Comparison of ENCODE assay signal across 12 cellular contexts in the genomic region with DNA sequence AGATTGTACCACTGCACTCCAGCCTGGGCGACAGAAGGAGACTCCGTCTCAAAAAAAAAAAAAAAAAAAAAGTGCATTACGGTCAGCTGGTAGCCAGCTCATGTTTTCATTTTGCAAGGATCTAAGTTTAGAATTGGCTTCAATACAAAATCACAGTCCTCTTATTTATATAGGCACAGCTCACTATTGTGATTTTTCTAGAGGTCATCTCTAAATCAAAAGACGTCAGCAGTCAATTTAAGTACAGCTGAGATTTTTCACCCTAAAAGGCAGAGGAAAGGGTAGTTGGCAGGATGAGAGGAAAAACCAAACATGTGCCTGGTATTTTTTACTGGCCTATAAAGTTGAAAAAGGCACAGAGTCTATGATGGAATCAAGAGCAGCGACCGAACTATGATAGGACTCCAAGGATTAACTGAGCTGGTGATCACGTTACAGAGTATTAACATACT. TPM values are rescaled to one million over a fixed set of nuclear protein-coding genes. Genes with fewer than 3 reads are reported as not detected.
DNase-seq lines count a peak whose midpoint lies in the region; ATAC-seq and TF ChIP-seq lines count a peak whose summit lies in the region.
"Had no signal": no experiment of that assay in that cellular context is flagged by ENCODE, and none has a peak within 500 bp of the region (broad histone marks: within the 10 kb centered on the region; RNA-seq: fewer than 3 reads in every experiment).

No MANE protein-coding gene starts in this region.

- H4K20me1 ChIP-seq in MM.1S (ENCODE audit: insufficient read depth, low read length): no peaks in the 10 kb centered on the region

- H2AFZ ChIP-seq in MM.1S (ENCODE audit: low read length): no peak overlapping the region
- H2AFZ ChIP-seq: GM23338 had no signal

- TF ChIP-seq CTCF in MM.1S (IDR thresholded peaks at IDR 0.05; ENCODE audit: low read length): no peak

- no peaks in the 10 kb centered on the region for H3K4me1 Mint-ChIP-seq in activated T-cell treated with anti-CD3 and anti-CD28 coated beads, Interleukin-2, amount 50 U/mL, for 72 hours (ENCODE audit: low read depth)
- H3K4me1 Mint-ChIP-seq in activated T-cell treated with anti-CD3 and anti-CD28 coated beads, Interleukin-2, amount 50 U/mL, for 4 hours (ENCODE audit: low read depth): no peaks in the 10 kb centered on the region
- H3K4me1 Mint-ChIP-seq: natural killer cell had no signal

- intact Hi-C loops in sciatic nerve (cut with DNase I): no loop called here

- no peaks in the 10 kb centered on the region for H3K36me3 Mint-ChIP-seq in activated T-cell treated with anti-CD3 and anti-CD28 coated beads, Interleukin-2, amount 50 U/mL, for 72 hours (ENCODE audit: insufficient read depth in 2 of 2)
- no peaks in the 10 kb centered on the region for H3K36me3 Mint-ChIP-seq in activated T-cell treated with anti-CD3 and anti-CD28 coated beads, Interleukin-2, amount 50 U/mL, for 4 hours (ENCODE audit: insufficient read depth)
- H3K36me3 Mint-ChIP-seq: natural killer cell had no signal

- H3K4me2 ChIP-seq in MM.1S (ENCODE audit: low read depth, low read length): no peak overlapping the region
- H3K4me2 ChIP-seq: GM23338 had no signal

- no peak overlapping the region for H3K27ac Mint-ChIP-seq in activated T-cell treated with anti-CD3 and anti-CD28 coated beads, Interleukin-2, amount 50 U/mL, for 72 hours
- H3K27ac Mint-ChIP-seq: GM23338, natural killer cell had no signal

- no peak overlapping the region for H3K9ac ChIP-seq in MM.1S (ENCODE audit: low read length)

- no peaks in the 10 kb centered on the region for H3K27me3 ChIP-seq in MM.1S (replicated peaks; ENCODE audit: insufficient read depth, low read length)

- no peak overlapping the region for H3K4me3 ChIP-seq in MM.1S (ENCODE audit: low read length)
- H3K4me3 ChIP-seq: GM23338 had no signal

- peaks cover 15% of the 10 kb centered on the region for H3K4me1 ChIP-seq in MM.1S (ENCODE audit: low read length)

- no peak overlapping the region for H3K27ac ChIP-seq in MM.1S (ENCODE audit: low read length)

- no peaks in the 10 kb centered on the region for H3K36me3 ChIP-seq in MM.1S (replicated peaks; ENCODE audit: insufficient read depth, low read length)

- DNase-seq in EH (ENCODE audit: low read depth) (peak; percentile 99), fibroblast of the conjunctiva (ENCODE audit: low read depth) (peak; percentile 79), sciatic nerve (ENCODE audit: low spot score) (no peak), MM.1S (no peak), NCI-H128 (lab: John Stamatoyannopoulos, UW; ENCODE audit: unreplicated experiment) (no peak)
- no peak for DNase-seq in activated T-cell treated with anti-CD3 and anti-CD28 coated beads, Interleukin-2, amount 50 U/mL, for 72 hours
- DNase-seq in activated T-cell treated with anti-CD3 and anti-CD28 coated beads, Interleukin-2, amount 50 U/mL, for 4 hours: no peak
- DNase-seq: activated T-cell treated with anti-CD3 and anti-CD28 coated beads, Interleukin-2, amount 50 U/mL, for 1 hour; cortex of kidney; natural killer cell had no signal

- no peaks in the 10 kb centered on the region for H3K9me3 ChIP-seq in MM.1S (replicated peaks; ENCODE audit: insufficient read depth, low read length)

- H3F3A ChIP-seq in MM.1S (ENCODE audit: insufficient read depth, low read length): peaks cover 6% of the 10 kb centered on the region; the same call in 1 of the 2 replicates

- no peaks in the 10 kb centered on the region for H3K9me2 ChIP-seq in MM.1S (replicated peaks; ENCODE audit: insufficient read depth, low read length)

- H3K9me3 Mint-ChIP-seq in activated T-cell treated with anti-CD3 and anti-CD28 coated beads, Interleukin-2, amount 50 U/mL, for 72 hours: no peaks in the 10 kb centered on the region
- no peaks in the 10 kb centered on the region for H3K9me3 Mint-ChIP-seq in activated T-cell treated with anti-CD3 and anti-CD28 coated beads, Interleukin-2, amount 50 U/mL, for 4 hours
- H3K9me3 Mint-ChIP-seq: GM23338, natural killer cell had no signal

- no peaks in the 10 kb centered on the region for H3K79me2 ChIP-seq in MM.1S (ENCODE audit: low read length)

- H3K4me3 Mint-ChIP-seq in activated T-cell treated with anti-CD3 and anti-CD28 coated beads, Interleukin-2, amount 50 U/mL, for 72 hours: no peak overlapping the region
- H3K4me3 Mint-ChIP-seq in activated T-cell treated with anti-CD3 and anti-CD28 coated beads, Interleukin-2, amount 50 U/mL, for 4 hours: no peak overlapping the region
- H3K4me3 Mint-ChIP-seq: GM23338, natural killer cell had no signal

- ATAC-seq in SK-N-SH treated with all-trans-retinoic acid at 6 μM for 48 hours (peak; percentile 94), sciatic nerve (peak; percentile 79)
- ATAC-seq in activated T-cell treated with anti-CD3 and anti-CD28 coated beads, Interleukin-2, amount 50 U/mL, for 72 hours (replicated peaks in 1 of 2): no peak
- ATAC-seq in activated T-cell treated with anti-CD3 and anti-CD28 coated beads, Interleukin-2, amount 50 U/mL, for 4 hours: no peak
- ATAC-seq: natural killer cell had no signal

- H3K27me3 Mint-ChIP-seq in activated T-cell treated with anti-CD3 and anti-CD28 coated beads, Interleukin-2, amount 50 U/mL, for 72 hours (ENCODE audit: low read depth): peaks cover 34% of the 10 kb centered on the region
- H3K27me3 Mint-ChIP-seq in activated T-cell treated with anti-CD3 and anti-CD28 coated beads, Interleukin-2, amount 50 U/mL, for 4 hours (ENCODE audit: low read depth): peaks cover 13% of the 10 kb centered on the region

TF ChIP-seq in SK-N-SH treated with all-trans-retinoic acid at 6 μM for 48 hours, 23 proteins besides CTCF, POLR2A, EP300 and RAD21:
- TF ChIP-seq ZNF70 (CRISPR knock-in tag; IDR thresholded peaks at IDR 0.05): no peak
- TF ChIP-seq ISL1 (CRISPR knock-in tag; IDR thresholded peaks at IDR 0.05): peak; percentile 86
TF ChIP-seq in SK-N-SH treated with all-trans-retinoic acid at 6 μM for 48 hours: peak in this region for 1.

RNA-seq across cellular contexts. Expression of a gene that starts 30.8 kb away (rescaled TPM):
- total RNA-seq in sciatic nerve: 0.09 TPM
- total RNA-seq in activated T-cell treated with anti-CD3 and anti-CD28 coated beads, Interleukin-2, amount 50 U/mL, for 72 hours: not detected
- not detected for total RNA-seq in activated T-cell treated with anti-CD3 and anti-CD28 coated beads, Interleukin-2, amount 50 U/mL, for 4 hours
- total RNA-seq: GM23338, natural killer cell had no signal

RNA-seq across cellular contexts. Expression of a gene that starts 42.8 kb away (rescaled TPM):
- total RNA-seq in sciatic nerve: not detected
- total RNA-seq in activated T-cell treated with anti-CD3 and anti-CD28 coated beads, Interleukin-2, amount 50 U/mL, for 72 hours: not detected
- not detected for total RNA-seq in activated T-cell treated with anti-CD3 and anti-CD28 coated beads, Interleukin-2, amount 50 U/mL, for 4 hours
- total RNA-seq: GM23338, natural killer cell had no signal

Comparison
In these comparisons a context has a peak if more than half of its experiments do, and no peak if none do; other contexts are left out.
1. DNase-seq: peak in EH (single experiment) and fibroblast of the conjunctiva (single experiment); none in sciatic nerve (single experiment), MM.1S (single experiment), NCI-H128 (single experiment), activated T-cell treated with anti-CD3 and anti-CD28 coated beads, Interleukin-2, amount 50 U/mL, for 72 hours (0 of 2) and activated T-cell treated with anti-CD3 and anti-CD28 coated beads, Interleukin-2, amount 50 U/mL, for 4 hours (single experiment).
2. ATAC-seq: peak in SK-N-SH treated with all-trans-retinoic acid at 6 μM for 48 hours (single experiment) and sciatic nerve (single experiment); none in activated T-cell treated with anti-CD3 and anti-CD28 coated beads, Interleukin-2, amount 50 U/mL, for 72 hours (0 of 2) and activated T-cell treated with anti-CD3 and anti-CD28 coated beads, Interleukin-2, amount 50 U/mL, for 4 hours (0 of 2).